8 cellular contexts compared by ENCODE assay signal in the genomic region with DNA sequence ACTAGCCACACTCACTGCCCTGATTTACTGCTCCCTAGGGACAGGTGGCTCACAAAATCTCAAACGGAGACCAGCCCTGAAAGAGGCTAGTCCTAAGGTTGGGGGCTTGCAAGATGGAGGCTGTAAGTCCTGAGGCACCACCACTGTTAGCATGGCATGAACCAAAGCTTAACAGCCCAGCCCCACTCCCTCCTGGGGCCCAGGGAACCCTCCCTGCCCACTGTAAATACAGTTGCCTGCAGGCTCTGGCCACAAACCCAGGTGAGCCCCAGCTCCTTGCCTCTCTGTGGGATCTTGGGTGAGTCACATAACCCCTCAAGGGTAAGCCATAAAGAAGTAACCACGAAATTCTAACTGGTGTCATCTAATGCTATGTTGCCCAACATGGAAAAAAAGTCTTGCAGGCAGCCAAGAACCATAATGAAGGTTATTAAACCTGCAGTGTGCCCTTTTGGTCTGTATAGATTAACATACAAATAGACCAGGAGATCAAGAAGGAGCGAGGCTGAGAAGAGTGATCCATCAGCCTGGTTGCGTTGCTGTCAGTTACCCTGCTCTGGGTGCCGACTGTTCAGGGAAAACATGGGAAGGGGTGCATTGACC. TPM values are rescaled to one million over a fixed set of nuclear protein-coding genes. Genes with fewer than 3 reads are reported as not detected.
DNase-seq lines count a peak whose midpoint lies in the region; ATAC-seq and TF ChIP-seq lines count a peak whose summit lies in the region.

No MANE protein-coding gene starts in this region.

- H3K4me1 Mint-ChIP-seq in activated naive CD8-positive, alpha-beta T cell treated with anti-CD3 and anti-CD28 coated beads for 36 hours, result peaks cover 62% of the 10 kb centered on the region

- peak; percentile 48 for DNase-seq in GM04504 (ENCODE audit: low read depth)
- DNase-seq in RWPE2 (ENCODE audit: low spot score), result no peak
- peak; percentile 78 for DNase-seq in activated naive CD8-positive, alpha-beta T cell treated with anti-CD3 and anti-CD28 coated beads for 36 hours
- peak in 1 of 2 donors; percentile 62 for DNase-seq in gastrocnemius medialis

- H3K4me1 ChIP-seq in RWPE2 (ENCODE audit: insufficient read depth, poor library complexity, severe bottlenecking), result no peaks in the 10 kb centered on the region
- peaks cover 17 to 30% of the 10 kb centered on the region in 2 donors for H3K4me1 ChIP-seq in gastrocnemius medialis

- H3K4me3 Mint-ChIP-seq in activated naive CD8-positive, alpha-beta T cell treated with anti-CD3 and anti-CD28 coated beads for 36 hours, result peak overlapping the region; percentile 60

- no peak overlapping the region for H3K4me3 ChIP-seq in RWPE2 (ENCODE audit: severe bottlenecking)
- no peak overlapping the region for H3K4me3 ChIP-seq in gastrocnemius medialis

- TF ChIP-seq CTCF in RWPE2 (IDR thresholded peaks at IDR 0.05; ENCODE audit: poor library complexity, severe bottlenecking) (no peak), gastrocnemius medialis (IDR thresholded peaks at IDR 0.05 in 4 of 5, conservative IDR thresholded peaks at IDR 0.05 in 1 of 5) (no peak)

- no peak for TF ChIP-seq POLR2A in gastrocnemius medialis (IDR thresholded peaks at IDR 0.05)

- H3K36me3 Mint-ChIP-seq in activated naive CD8-positive, alpha-beta T cell treated with anti-CD3 and anti-CD28 coated beads for 36 hours, result peaks cover 27% of the 10 kb centered on the region

- H3K9me3 ChIP-seq in RWPE2 (ENCODE audit: severe bottlenecking) (no peaks in the 10 kb centered on the region), gastrocnemius medialis (no peaks in the 10 kb centered on the region)

- H3K27me3 Mint-ChIP-seq in activated naive CD8-positive, alpha-beta T cell treated with anti-CD3 and anti-CD28 coated beads for 36 hours, result peaks cover 4% of the 10 kb centered on the region

- H3K9me3 Mint-ChIP-seq in activated naive CD8-positive, alpha-beta T cell treated with anti-CD3 and anti-CD28 coated beads for 36 hours, result no peaks in the 10 kb centered on the region

- H3K27me3 ChIP-seq in RWPE2 (ENCODE audit: insufficient read depth, poor library complexity, severe bottlenecking) (no peaks in the 10 kb centered on the region), gastrocnemius medialis (no peaks in the 10 kb centered on the region)

- peak overlapping the region; percentile 19 for H3K27ac ChIP-seq in RWPE2 (ENCODE audit: poor library complexity, severe bottlenecking)
- H3K27ac ChIP-seq in gastrocnemius medialis, result peak overlapping the region; percentile 8 to 94 (median 86)

- H3K36me3 ChIP-seq in RWPE2 (ENCODE audit: low read depth), result peaks cover 39% of the 10 kb centered on the region
- H3K36me3 ChIP-seq in gastrocnemius medialis, result peaks cover 0 to 27% of the 10 kb centered on the region in 2 donors

- ATAC-seq in RWPE2 (ENCODE audit: low read depth) (peak; percentile 56), gastrocnemius medialis (peak; percentile 37 to 77), HG02884 (IDR thresholded peaks at IDR 0.05; ENCODE audit: unreplicated experiment) (no peak), HG02870 (IDR thresholded peaks at IDR 0.05; ENCODE audit: unreplicated experiment) (no peak), HG03342 (IDR thresholded peaks at IDR 0.05; ENCODE audit: unreplicated experiment) (no peak), GM18870 (IDR thresholded peaks at IDR 0.05; ENCODE audit: unreplicated experiment) (no peak)

- intact Hi-C loops in gastrocnemius medialis (cut with DNase I; ENCODE audit: low total_unique reads), result no loop called here

- in situ Hi-C loops in gastrocnemius medialis (cut with MboI; ENCODE audit: low sequenced_read_pairs in 4 of 4), result no loop called here

- H3K27ac Mint-ChIP-seq in activated naive CD8-positive, alpha-beta T cell treated with anti-CD3 and anti-CD28 coated beads for 36 hours, result peak overlapping the region; percentile 91

RNA-seq across cellular contexts. Expression of gene POMT1, which starts 1.7 kb away (rescaled TPM):
- total RNA-seq in activated naive CD8-positive, alpha-beta T cell treated with anti-CD3 and anti-CD28 coated beads for 36 hours, result 10 to 100 TPM; 19.4 to 21.5 TPM
- total RNA-seq in gastrocnemius medialis, result 10 to 100 TPM; 14.3 to 43.1 (median 32.2) TPM

RNA-seq across cellular contexts. Expression of gene UCK1, which starts 30.0 kb away (rescaled TPM):
- 10 to 100 TPM; 22.1 to 23.0 TPM for total RNA-seq in activated naive CD8-positive, alpha-beta T cell treated with anti-CD3 and anti-CD28 coated beads for 36 hours
- total RNA-seq in gastrocnemius medialis, result 10 to 100 TPM; 39.7 to 86.9 (median 43.9) TPM

RNA-seq across cellular contexts. Expression of gene PRRT1B, which starts 44.3 kb away (rescaled TPM):
- not detected for total RNA-seq in activated naive CD8-positive, alpha-beta T cell treated with anti-CD3 and anti-CD28 coated beads for 36 hours
- total RNA-seq in gastrocnemius medialis, result not detected

Comparison
In these comparisons a context has a peak if more than half of its experiments do, and no peak if none do; other contexts are left out.
1. ATAC-seq: peak in RWPE2 (single experiment) and gastrocnemius medialis (2 of 2); none in HG02884 (single experiment), HG02870 (single experiment), HG03342 (single experiment) and GM18870 (single experiment).